11 cellular contexts compared by ENCODE assay signal in the genomic region with DNA sequence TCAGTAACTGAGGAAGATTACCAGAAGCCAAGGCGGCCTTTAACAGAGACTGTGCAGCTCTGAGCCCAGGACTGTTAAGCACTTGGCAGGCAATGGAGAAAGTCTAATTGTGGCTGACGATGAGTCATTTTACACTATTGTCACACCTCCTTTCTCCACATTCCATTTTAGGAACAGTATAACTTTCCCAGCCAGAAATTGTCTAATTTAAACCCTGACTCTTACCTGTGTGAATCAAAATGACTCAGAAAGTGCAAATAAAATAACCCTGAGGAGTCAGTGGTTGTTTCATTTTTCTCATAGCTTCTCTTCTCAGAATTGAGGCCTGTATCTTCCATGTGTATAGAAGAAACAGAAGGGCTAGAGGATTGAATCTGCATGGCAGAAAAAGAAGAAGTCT. TPM values are rescaled to one million over a fixed set of nuclear protein-coding genes. Genes with fewer than 3 reads are reported as not detected.
A peak's percentile ranks its signal among the peaks of the same experiment; 100 is the strongest.
DNase-seq lines count a peak whose midpoint lies in the region; ATAC-seq and TF ChIP-seq lines count a peak whose summit lies in the region.
"Had no signal": no experiment of that assay in that cellular context is flagged by ENCODE, and none has a peak within 500 bp of the region (broad histone marks: within the 10 kb centered on the region; RNA-seq: fewer than 3 reads in every experiment).

No MANE protein-coding gene starts in this region.

- H3K36me3 Mint-ChIP-seq in GM23338 (ENCODE audit: low read depth) (no peaks in the 10 kb centered on the region; the same call in 2 of the 3 replicates), WTC11 (peaks cover 8% of the 10 kb centered on the region)

- H3K27ac Mint-ChIP-seq in GM23338: no peak overlapping the region
- peak overlapping the region; percentile 70; the same call in 1 of the 2 replicates for H3K27ac Mint-ChIP-seq in WTC11

- no peaks in the 10 kb centered on the region for H3K79me2 ChIP-seq in GM23338 (replicated peaks; ENCODE audit: insufficient read depth)

- CTCF ChIA-PET in WTC11 (lab: Charles Lee): no interaction called here

- peak overlapping the region; percentile 33; the same call in 1 of the 2 replicates for H2AFZ ChIP-seq in GM23338

- no peaks in the 10 kb centered on the region for H3K27me3 ChIP-seq in GM23338 (ENCODE audit: insufficient read depth)

- no peak overlapping the region for H3K4me3 ChIP-seq in GM23338

- DNase-seq in GM03348 (ENCODE audit: low spot score) (peak; percentile 29), GM23338 (ENCODE audit: low spot score) (no peak), WTC11 (ENCODE audit: low spot score) (no peak), kidney tubule cell (ENCODE audit: low spot score) (peak; percentile 88), NCI-H774 (lab: John Stamatoyannopoulos, UW) (no peak), NCI-H1694 (lab: John Stamatoyannopoulos, UW) (no peak), COLO829 (ENCODE audit: low spot score) (no peak)
- DNase-seq in activated CD8-positive, alpha-beta memory T cell treated with anti-CD3 and anti-CD28 coated beads, Interleukin-2, amount 50 U/mL, for 4 hours: no peak
- DNase-seq: GDM1 had no signal

- no peak overlapping the region for H3K27ac ChIP-seq in GM23338 (ENCODE audit: low read depth)

- H3K4me3 Mint-ChIP-seq in GM23338: no peak overlapping the region
- H3K4me3 Mint-ChIP-seq in WTC11: no peak overlapping the region

- peaks cover 6% of the 10 kb centered on the region; the same call in 2 of the 3 replicates for H3K4me1 Mint-ChIP-seq in GM23338
- peaks cover 8% of the 10 kb centered on the region for H3K4me1 Mint-ChIP-seq in WTC11

- H3K4me2 ChIP-seq in GM23338: no peak overlapping the region

- H3K36me3 ChIP-seq in GM23338 (ENCODE audit: insufficient read depth): no peaks in the 10 kb centered on the region

- no peaks in the 10 kb centered on the region; the same call in 1 of the 2 replicates for H3K9me2 ChIP-seq in GM23338 (ENCODE audit: insufficient read depth)

- H3F3A ChIP-seq in GM23338 (replicated peaks; ENCODE audit: low read depth): no peaks in the 10 kb centered on the region

- POLR2A ChIA-PET in WTC11 (lab: Charles Lee): no interaction called here

- ATAC-seq in GM23338: no peak
- no peak for ATAC-seq in WTC11

- no peak for TF ChIP-seq CTCF in GM23338 (conservative IDR thresholded peaks at IDR 0.05; ENCODE audit: low read depth in 2 of 2)
- no peak for TF ChIP-seq CTCF in WTC11 (IDR thresholded peaks at IDR 0.05)

- no peaks in the 10 kb centered on the region for H4K20me1 ChIP-seq in GM23338 (replicated peaks; ENCODE audit: insufficient read depth)

- peaks cover 2% of the 10 kb centered on the region; the same call in 1 of the 3 replicates for H3K9me3 Mint-ChIP-seq in GM23338
- H3K9me3 Mint-ChIP-seq in WTC11: peaks cover 16% of the 10 kb centered on the region

- peaks cover 12% of the 10 kb centered on the region for H3K4me1 ChIP-seq in GM23338 (ENCODE audit: insufficient read depth)

- H3K27me3 Mint-ChIP-seq in GM23338 (ENCODE audit: insufficient read depth, low read depth, poor library complexity): no peaks in the 10 kb centered on the region
- H3K27me3 Mint-ChIP-seq in WTC11 (ENCODE audit: low read depth): no peaks in the 10 kb centered on the region

TF ChIP-seq in GM23338, 12 proteins besides CTCF, POLR2A, EP300 and RAD21 (continues in another document):
- TF ChIP-seq POLR2AphosphoS5 (IDR thresholded peaks at IDR 0.05; ENCODE audit: low read depth) (no peak), JUNB (IDR thresholded peaks at IDR 0.05; ENCODE audit: unreplicated experiment) (no peak)

TF ChIP-seq in WTC11, 78 proteins besides CTCF, POLR2A, EP300 and RAD21:
- no peak for TF ChIP-seq TP53 (CRISPR knock-in tag; IDR thresholded peaks at IDR 0.05)
- no peak for TF ChIP-seq TEAD4 (CRISPR knock-in tag; IDR thresholded peaks at IDR 0.05)
- TF ChIP-seq, protein P1, sequence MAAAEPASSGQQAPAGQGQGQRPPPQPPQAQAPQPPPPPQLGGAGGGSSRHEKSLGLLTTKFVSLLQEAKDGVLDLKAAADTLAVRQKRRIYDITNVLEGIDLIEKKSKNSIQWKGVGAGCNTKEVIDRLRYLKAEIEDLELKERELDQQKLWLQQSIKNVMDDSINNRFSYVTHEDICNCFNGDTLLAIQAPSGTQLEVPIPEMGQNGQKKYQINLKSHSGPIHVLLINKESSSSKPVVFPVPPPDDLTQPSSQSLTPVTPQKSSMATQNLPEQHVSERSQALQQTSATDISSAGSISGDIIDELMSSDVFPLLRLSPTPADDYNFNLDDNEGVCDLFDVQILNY (CRISPR knock-in tag; IDR thresholded peaks at IDR 0.05): no peak
- no peak for TF ChIP-seq ZNF423 (CRISPR knock-in tag; IDR thresholded peaks at IDR 0.05)
- TF ChIP-seq, protein P2, sequence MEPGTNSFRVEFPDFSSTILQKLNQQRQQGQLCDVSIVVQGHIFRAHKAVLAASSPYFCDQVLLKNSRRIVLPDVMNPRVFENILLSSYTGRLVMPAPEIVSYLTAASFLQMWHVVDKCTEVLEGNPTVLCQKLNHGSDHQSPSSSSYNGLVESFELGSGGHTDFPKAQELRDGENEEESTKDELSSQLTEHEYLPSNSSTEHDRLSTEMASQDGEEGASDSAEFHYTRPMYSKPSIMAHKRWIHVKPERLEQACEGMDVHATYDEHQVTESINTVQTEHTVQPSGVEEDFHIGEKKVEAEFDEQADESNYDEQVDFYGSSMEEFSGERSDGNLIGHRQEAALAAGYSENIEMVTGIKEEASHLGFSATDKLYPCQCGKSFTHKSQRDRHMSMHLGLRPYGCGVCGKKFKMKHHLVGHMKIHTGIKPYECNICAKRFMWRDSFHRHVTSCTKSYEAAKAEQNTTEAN (CRISPR knock-in tag; IDR thresholded peaks at IDR 0.05): no peak
- no peak for TF ChIP-seq JUN (CRISPR knock-in tag; IDR thresholded peaks at IDR 0.05)
- no peak for TF ChIP-seq ZNF416 (CRISPR knock-in tag; IDR thresholded peaks at IDR 0.05)
- TF ChIP-seq SMAD4 (CRISPR knock-in tag; IDR thresholded peaks at IDR 0.05): no peak
- no peak for TF ChIP-seq MYBL2 (CRISPR knock-in tag; IDR thresholded peaks at IDR 0.05)
- TF ChIP-seq, protein P3, sequence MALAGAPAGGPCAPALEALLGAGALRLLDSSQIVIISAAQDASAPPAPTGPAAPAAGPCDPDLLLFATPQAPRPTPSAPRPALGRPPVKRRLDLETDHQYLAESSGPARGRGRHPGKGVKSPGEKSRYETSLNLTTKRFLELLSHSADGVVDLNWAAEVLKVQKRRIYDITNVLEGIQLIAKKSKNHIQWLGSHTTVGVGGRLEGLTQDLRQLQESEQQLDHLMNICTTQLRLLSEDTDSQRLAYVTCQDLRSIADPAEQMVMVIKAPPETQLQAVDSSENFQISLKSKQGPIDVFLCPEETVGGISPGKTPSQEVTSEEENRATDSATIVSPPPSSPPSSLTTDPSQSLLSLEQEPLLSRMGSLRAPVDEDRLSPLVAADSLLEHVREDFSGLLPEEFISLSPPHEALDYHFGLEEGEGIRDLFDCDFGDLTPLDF (CRISPR knock-in tag; IDR thresholded peaks at IDR 0.05): no peak
- no peak for TF ChIP-seq SMAD3 (CRISPR knock-in tag; IDR thresholded peaks at IDR 0.05; ENCODE audit: borderline replicate concordance)
- TF ChIP-seq, protein P4, sequence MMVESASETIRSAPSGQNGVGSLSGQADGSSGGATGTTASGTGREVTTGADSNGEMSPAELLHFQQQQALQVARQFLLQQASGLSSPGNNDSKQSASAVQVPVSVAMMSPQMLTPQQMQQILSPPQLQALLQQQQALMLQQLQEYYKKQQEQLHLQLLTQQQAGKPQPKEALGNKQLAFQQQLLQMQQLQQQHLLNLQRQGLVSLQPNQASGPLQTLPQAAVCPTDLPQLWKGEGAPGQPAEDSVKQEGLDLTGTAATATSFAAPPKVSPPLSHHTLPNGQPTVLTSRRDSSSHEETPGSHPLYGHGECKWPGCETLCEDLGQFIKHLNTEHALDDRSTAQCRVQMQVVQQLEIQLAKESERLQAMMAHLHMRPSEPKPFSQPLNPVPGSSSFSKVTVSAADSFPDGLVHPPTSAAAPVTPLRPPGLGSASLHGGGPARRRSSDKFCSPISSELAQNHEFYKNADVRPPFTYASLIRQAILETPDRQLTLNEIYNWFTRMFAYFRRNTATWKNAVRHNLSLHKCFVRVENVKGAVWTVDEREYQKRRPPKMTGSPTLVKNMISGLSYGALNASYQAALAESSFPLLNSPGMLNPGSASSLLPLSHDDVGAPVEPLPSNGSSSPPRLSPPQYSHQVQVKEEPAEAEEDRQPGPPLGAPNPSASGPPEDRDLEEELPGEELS (CRISPR knock-in tag; IDR thresholded peaks at IDR 0.05): no peak
- TF ChIP-seq, protein P5, sequence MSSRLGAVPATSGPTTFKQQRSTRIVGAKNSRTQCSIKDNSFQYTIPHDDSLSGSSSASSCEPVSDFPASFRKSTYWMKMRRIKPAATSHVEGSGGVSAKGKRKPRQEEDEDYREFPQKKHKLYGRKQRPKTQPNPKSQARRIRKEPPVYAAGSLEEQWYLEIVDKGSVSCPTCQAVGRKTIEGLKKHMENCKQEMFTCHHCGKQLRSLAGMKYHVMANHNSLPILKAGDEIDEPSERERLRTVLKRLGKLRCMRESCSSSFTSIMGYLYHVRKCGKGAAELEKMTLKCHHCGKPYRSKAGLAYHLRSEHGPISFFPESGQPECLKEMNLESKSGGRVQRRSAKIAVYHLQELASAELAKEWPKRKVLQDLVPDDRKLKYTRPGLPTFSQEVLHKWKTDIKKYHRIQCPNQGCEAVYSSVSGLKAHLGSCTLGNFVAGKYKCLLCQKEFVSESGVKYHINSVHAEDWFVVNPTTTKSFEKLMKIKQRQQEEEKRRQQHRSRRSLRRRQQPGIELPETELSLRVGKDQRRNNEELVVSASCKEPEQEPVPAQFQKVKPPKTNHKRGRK (CRISPR knock-in tag; IDR thresholded peaks at IDR 0.05; ENCODE audit: borderline replicate concordance): no peak

RNA-seq across cellular contexts. Expression of a gene that starts 40.0 kb away (rescaled TPM):
- total RNA-seq in GM23338 (2014; rRNA removed; shearing (Covaris generic)): not detected in 2 replicates
- polyA plus RNA-seq in GM23338 (2016; fragmentation: Nextera tagmentation; extraction: Ambion mirVana): not detected in 2 replicates
- total RNA-seq in WTC11 (2021): not detected in 3 replicates
- total RNA-seq: NCI-H460, pulmonary artery endothelial cell had no signal

RNA-seq across cellular contexts. Expression of a gene that starts 43.4 kb away (rescaled TPM):
- not detected in 2 replicates for total RNA-seq in GM23338 (2014; rRNA removed; shearing (Covaris generic))
- polyA plus RNA-seq in GM23338 (2016; fragmentation: Nextera tagmentation; extraction: Ambion mirVana): not detected in 2 replicates
- total RNA-seq in WTC11 (2021): not detected in 3 replicates
- total RNA-seq: pulmonary artery endothelial cell had no signal

Comparison
In these comparisons a context has a peak if more than half of its experiments do, and no peak if none do; other contexts are left out.
1. DNase-seq: peak in GM03348 (single experiment) and kidney tubule cell (single experiment); none in GM23338 (single experiment), WTC11 (single experiment), NCI-H774 (single experiment), NCI-H1694 (single experiment), activated CD8-positive, alpha-beta memory T cell treated with anti-CD3 and anti-CD28 coated beads, Interleukin-2, amount 50 U/mL, for 4 hours (single experiment) and COLO829 (single experiment).